Comparison of ENCODE assay signal across 8 cellular contexts in the genomic region with DNA sequence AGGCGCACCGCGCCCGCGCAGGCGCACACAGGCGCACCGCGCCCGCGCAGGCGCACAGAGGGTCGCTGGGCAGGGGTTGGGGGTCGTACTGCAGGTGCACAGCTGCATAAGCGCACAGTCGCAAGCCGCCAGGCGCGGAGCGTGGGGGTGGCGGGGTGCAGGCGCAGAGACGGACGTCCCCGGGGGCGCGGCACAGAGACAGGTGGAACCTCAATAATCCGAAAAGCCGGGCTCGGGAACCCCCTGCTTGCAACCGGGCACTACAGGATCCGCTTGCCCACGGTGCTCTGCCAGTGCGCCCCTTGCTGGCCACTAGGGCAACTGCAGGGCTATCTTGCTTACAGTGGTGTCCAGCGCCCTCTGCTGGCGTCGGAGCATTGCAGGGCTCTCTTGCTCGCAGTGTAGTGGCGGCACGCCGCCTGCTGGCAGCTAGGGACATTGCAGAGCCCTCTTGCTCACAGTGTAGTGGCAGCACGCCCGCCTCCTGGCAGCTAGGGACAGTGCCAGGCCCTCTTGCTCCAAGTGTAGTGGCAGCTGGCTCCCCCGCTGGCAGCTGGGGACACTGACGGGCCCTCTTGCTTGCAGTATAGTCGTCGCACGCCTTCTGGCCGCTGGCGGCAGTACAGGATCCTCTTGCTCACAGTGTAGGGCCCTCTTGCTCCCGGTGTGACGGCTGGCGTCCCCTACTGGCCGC. TPM values are rescaled to one million over a fixed set of nuclear protein-coding genes. Genes with fewer than 3 reads are reported as not detected.
A peak's percentile ranks its signal among the peaks of the same experiment; 100 is the strongest.
DNase-seq lines count a peak whose midpoint lies in the region; ATAC-seq and TF ChIP-seq lines count a peak whose summit lies in the region.

No MANE protein-coding gene starts in this region.

- H3K4me1 ChIP-seq in right cardiac atrium (ENCODE audit: control insufficient read depth, insufficient read depth, low read length), result no peaks in the 10 kb centered on the region

- H3K27me3 ChIP-seq in right cardiac atrium (ENCODE audit: control insufficient read depth, insufficient read depth), result no peaks in the 10 kb centered on the region

- H3K27ac ChIP-seq in right cardiac atrium (ENCODE audit: low read length), result no peak overlapping the region

- intact Hi-C loops in right cardiac atrium (cut with DNase I), result no loop called here

- H3K9me3 ChIP-seq in right cardiac atrium (ENCODE audit: control insufficient read depth, low read length), result no peaks in the 10 kb centered on the region

- H3K4me3 ChIP-seq in right cardiac atrium (ENCODE audit: low read length), result no peak overlapping the region

- DNase-seq in RPMI8226, result peak; percentile 62
- DNase-seq in activated naive CD4-positive, alpha-beta T cell treated with Interleukin-2 at 50 U/mL for 16 hours, result peak; percentile 66
- DNase-seq in right cardiac atrium, result peak; percentile 56 to 90 (median 77)
- peak; percentile 24 to 62 for DNase-seq in stimulated activated CD4-positive, alpha-beta T cell treated with anti-CD3 and anti-CD28 coated beads, Interleukin-12 subunit alpha, Interleukin-12 subunit beta, amount 100 ng/mL, for 24 hours (ENCODE audit: low read depth in 2 of 2)
- no peak for DNase-seq in medulla oblongata (ENCODE audit: extremely low spot score)

- ATAC-seq in right cardiac atrium, result peak; percentile 91 to 92
- ATAC-seq in HG03457 (IDR thresholded peaks at IDR 0.05; ENCODE audit: unreplicated experiment), result no peak
- no peak for ATAC-seq in HG02610 (IDR thresholded peaks at IDR 0.05; ENCODE audit: unreplicated experiment)

- 64% methylated on average over 54 of the region's 54 CpGs for WGBS in right cardiac atrium

- TF ChIP-seq CTCF in GM12873 (IDR thresholded peaks at IDR 0.05; ENCODE audit: insufficient read depth, low read depth, low read length, missing control alignments), result peak; percentile 80

RNA-seq across cellular contexts. Expression of a gene that starts 34.9 kb away (rescaled TPM):
- 1 to 10 TPM; 6.5 to 7.7 (median 7.1) TPM for total RNA-seq in right cardiac atrium
- 2.5 TPM for polyA plus RNA-seq in right cardiac atrium

Comparison
In these comparisons a context has a peak if more than half of its experiments do, and no peak if none do; other contexts are left out.
1. ATAC-seq: peak in right cardiac atrium (2 of 2); none in HG03457 (single experiment) and HG02610 (single experiment).